16 cellular contexts compared by ENCODE assay signal in the genomic region with DNA sequence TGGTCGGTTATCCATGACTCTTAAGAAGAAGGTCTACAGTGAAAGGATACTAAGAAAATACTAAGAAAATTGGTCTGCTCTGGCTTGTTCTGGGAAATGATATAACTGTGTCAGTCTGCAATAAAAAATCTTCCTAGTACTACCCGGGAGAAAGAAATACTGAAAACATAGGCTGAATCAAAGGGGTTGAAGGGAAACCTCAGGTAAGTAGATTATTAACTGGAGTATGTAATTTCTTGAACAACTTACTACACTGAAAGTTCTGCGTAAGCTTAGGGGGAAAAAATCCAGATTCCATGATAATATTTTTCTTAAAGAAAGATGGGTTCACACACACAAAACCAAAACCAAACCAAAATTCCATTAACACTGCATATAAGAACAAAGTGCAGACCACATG.
"Had no signal": no experiment of that assay in that cellular context is flagged by ENCODE, and none has a peak within 500 bp of the region (broad histone marks: within the 10 kb centered on the region; RNA-seq: fewer than 3 reads in every experiment).

No MANE protein-coding gene starts in this region.

- H3K27ac ChIP-seq: cardiac muscle cell, heart left ventricle, left lung, ovary, SK-N-MC, testis, upper lobe of right lung had no signal

- H3K4me3 Mint-ChIP-seq: activated CD4-positive, alpha-beta T cell treated with anti-CD3 and anti-CD28 coated beads, Interleukin-2, amount 10 ng/mL, durations not matched to agents 24 days and 14 days had no signal

- H3K4me1 ChIP-seq: left lung, testis, upper lobe of right lung had no signal

- H3K4me3 ChIP-seq: cardiac muscle cell, heart left ventricle, left lung, ovary, SK-N-MC, testis, upper lobe of right lung had no signal

- DNase-seq: activated CD4-positive, alpha-beta T cell treated with anti-CD3 and anti-CD28 coated beads, Interleukin-2, amount 10 ng/mL, durations not matched to agents 24 days and 14 days; activated naive CD4-positive, alpha-beta T cell; activated T-cell treated with anti-CD3 and anti-CD28 coated beads, Interleukin-2, amount 50 U/mL, for 48 hours; effector CD4-positive, alpha-beta T cell; foreskin melanocyte; heart left ventricle; islet precursor cell; left lung; ovary; retina; stimulated activated naive CD4-positive, alpha-beta T cell; T-helper 1 cell; testis; upper lobe of right lung had no signal

- H3K9me3 ChIP-seq: heart left ventricle, left lung, ovary, testis, upper lobe of right lung had no signal

- H3K27me3 ChIP-seq: cardiac muscle cell, heart left ventricle, left lung, ovary, testis, upper lobe of right lung had no signal

- ATAC-seq: heart left ventricle, left lung, upper lobe of right lung had no signal

- H3K27me3 Mint-ChIP-seq: activated CD4-positive, alpha-beta T cell treated with anti-CD3 and anti-CD28 coated beads, Interleukin-2, amount 10 ng/mL, durations not matched to agents 24 days and 14 days had no signal

- H3K36me3 ChIP-seq: cardiac muscle cell, ovary had no signal

- H3K9me3 Mint-ChIP-seq: activated CD4-positive, alpha-beta T cell treated with anti-CD3 and anti-CD28 coated beads, Interleukin-2, amount 10 ng/mL, durations not matched to agents 24 days and 14 days had no signal
